22 cellular contexts compared by ENCODE assay signal in genomic region chr19:55812449-55812848, GRCh38.
"Had no signal": no experiment of that assay in that cellular context is flagged by ENCODE, and none has a peak within 500 bp of the region (broad histone marks: within the 10 kb centered on the region; RNA-seq: fewer than 3 reads in every experiment).

No MANE protein-coding gene starts in this region.

- H3K27ac ChIP-seq: colonic mucosa, epithelial cell of prostate, esophagus squamous epithelium, gastrocnemius medialis, heart right ventricle, left lung, lower lobe of right lung had no signal

- H3K9me3 ChIP-seq: colonic mucosa, esophagus squamous epithelium, gastrocnemius medialis, left lung, lower lobe of right lung, mucosa of descending colon had no signal

- H3K36me3 ChIP-seq: colonic mucosa, esophagus squamous epithelium, gastrocnemius medialis, heart right ventricle, left lung, lower lobe of right lung had no signal

- DNase-seq: colonic mucosa; cortex of kidney; effector CD8-positive, alpha-beta T cell; effector memory CD8-positive, alpha-beta T cell; endodermal cell; erythroblast; esophagus squamous epithelium; foreskin fibroblast; foreskin melanocyte; gastrocnemius medialis; glutamatergic neuron; head of caudate nucleus; heart right ventricle; hippocampal formation; left cardiac atrium; left lung; left ventricle myocardium superior; lower lobe of right lung; mesenchymal stem cell; mucosa of descending colon; naive B cell had no signal

- H3K4me3 ChIP-seq: colonic mucosa, esophagus squamous epithelium, gastrocnemius medialis, heart right ventricle, left lung, lower lobe of right lung, mucosa of descending colon had no signal

- H3K27me3 ChIP-seq: colonic mucosa, esophagus squamous epithelium, gastrocnemius medialis had no signal
